Comparison of ENCODE assay signal across 23 cellular contexts in genomic region chr9:19988281-19988680, GRCh38.
DNase-seq lines count a peak whose midpoint lies in the region; ATAC-seq and TF ChIP-seq lines count a peak whose summit lies in the region.
"Had no signal": no experiment of that assay in that cellular context is flagged by ENCODE, and none has a peak within 500 bp of the region (broad histone marks: within the 10 kb centered on the region; RNA-seq: fewer than 3 reads in every experiment).

No MANE protein-coding gene starts in this region.

- H3K9me3 Mint-ChIP-seq in natural killer cell: no peaks in the 10 kb centered on the region
- H3K9me3 Mint-ChIP-seq: activated T-cell treated with anti-CD3 and anti-CD28 coated beads, Interleukin-2, amount 50 U/mL, for 4 hours; brain had no signal

- no peaks in the 10 kb centered on the region for H3K36me3 Mint-ChIP-seq in natural killer cell
- H3K36me3 Mint-ChIP-seq: brain had no signal

- no peaks in the 10 kb centered on the region for H3K27me3 Mint-ChIP-seq in natural killer cell (ENCODE audit: low read depth in 2 of 2)
- H3K27me3 Mint-ChIP-seq: brain, T-helper 17 cell had no signal

- H3K4me1 Mint-ChIP-seq in natural killer cell: no peaks in the 10 kb centered on the region
- H3K4me1 Mint-ChIP-seq: brain, T-helper 17 cell had no signal

- no peak for ATAC-seq in HG02852 (IDR thresholded peaks at IDR 0.05; ENCODE audit: unreplicated experiment)
- no peak for ATAC-seq in natural killer cell
- ATAC-seq: activated T-cell treated with anti-CD3 and anti-CD28 coated beads, Interleukin-2, amount 50 U/mL, for 4 hours; gastroesophageal sphincter; GM12878; HepG2; T-helper 17 cell had no signal

- no peak overlapping the region for H3K27ac Mint-ChIP-seq in natural killer cell
- H3K27ac Mint-ChIP-seq: brain, T-helper 17 cell had no signal

- H3K4me3 Mint-ChIP-seq in natural killer cell: no peak overlapping the region
- H3K4me3 Mint-ChIP-seq: activated T-cell treated with anti-CD3 and anti-CD28 coated beads, Interleukin-2, amount 50 U/mL, for 4 hours; brain; T-helper 17 cell had no signal

- peak; percentile 44 for DNase-seq in Ammon's horn (ENCODE audit: low spot score)
- peak; percentile 42 for DNase-seq in NCI-H1694 treated with DMSO at 0.1 percent for 48 hours (lab: John Stamatoyannopoulos, UW)
- peak; percentile 81 for DNase-seq in cerebellar cortex (ENCODE audit: low spot score)
- peak; percentile 51 for DNase-seq in midbrain (lab: John Stamatoyannopoulos, UW)
- no peak for DNase-seq in AG08396 (ENCODE audit: low spot score)
- DNase-seq in natural killer cell: no peak
- DNase-seq in glomerular visceral epithelial cell (ENCODE audit: extremely low spot score): no peak
- DNase-seq: activated naive CD4-positive, alpha-beta T cell; activated T-cell treated with anti-CD3 and anti-CD28 coated beads, Interleukin-2, amount 50 U/mL, for 4 hours; colonic mucosa; esophagus squamous epithelium; H7; kidney; NCI-H1092; NCI-H2081; NCI-H510A treated with DMSO at 0.1 percent for 48 hours; stimulated activated CD4-positive, alpha-beta T cell treated with anti-CD3 and anti-CD28 coated beads, Interleukin-2, amount 100 ng/mL, for 24 hours; T-helper 17 cell had no signal

- TF ChIP-seq CTCF in natural killer cell (IDR thresholded peaks at IDR 0.05): no peak

- intact Hi-C loops in natural killer cell (cut with micrococcal nuclease): no loop called here

Comparison
In these comparisons a context has a peak if more than half of its experiments do, and no peak if none do; other contexts are left out.
1. DNase-seq: peak in Ammon's horn (single experiment), NCI-H1694 treated with DMSO at 0.1 percent for 48 hours (single experiment), cerebellar cortex (single experiment) and midbrain (single experiment); none in AG08396 (single experiment), natural killer cell (single experiment) and glomerular visceral epithelial cell (single experiment).